ENCODE assay signal across 8 cellular contexts in genomic region chr13:29849731-29850212, GRCh38. TPM values are rescaled to one million over a fixed set of nuclear protein-coding genes. Genes with fewer than 3 reads are reported as not detected.
A peak's percentile ranks its signal among the peaks of the same experiment; 100 is the strongest.
DNase-seq lines count a peak whose midpoint lies in the region; ATAC-seq and TF ChIP-seq lines count a peak whose summit lies in the region.

No MANE protein-coding gene starts in this region.

- TF ChIP-seq CTCF in CD14-positive monocyte (IDR thresholded peaks at IDR 0.05) (no peak), progenitor cell of endocrine pancreas (IDR thresholded peaks at IDR 0.05; ENCODE audit: unreplicated experiment) (no peak)

- no peaks in the 10 kb centered on the region for H3K9me3 Mint-ChIP-seq in CD14-positive monocyte
- H3K9me3 Mint-ChIP-seq in progenitor cell of endocrine pancreas (ENCODE audit: low read depth), result no peaks in the 10 kb centered on the region

- H3K36me3 Mint-ChIP-seq in CD14-positive monocyte (no peaks in the 10 kb centered on the region), progenitor cell of endocrine pancreas (ENCODE audit: insufficient read depth) (no peaks in the 10 kb centered on the region)

- intact Hi-C loops in CD14-positive monocyte (cut with micrococcal nuclease), result loop anchor here (5.0 to 10.0 kb wide), 9 partner anchors 92 to 1313 kb away; partner anchors contain the start of genes KATNAL1 (in 2 of the 2), HMGB1 (in 1 of the 2), HSPH1 (in 1 of the 2) and SLC7A1 (in 1 of the 2)

- H3K4me3 Mint-ChIP-seq in CD14-positive monocyte, result peak overlapping the region; percentile 97 to 99
- H3K4me3 Mint-ChIP-seq in progenitor cell of endocrine pancreas (ENCODE audit: low read depth), result peak overlapping the region; percentile 90

- H3K4me1 Mint-ChIP-seq in CD14-positive monocyte (peaks cover 33% of the 10 kb centered on the region), progenitor cell of endocrine pancreas (ENCODE audit: low read depth) (peaks cover 47% of the 10 kb centered on the region)

- no peaks in the 10 kb centered on the region for H3K27me3 Mint-ChIP-seq in CD14-positive monocyte (ENCODE audit: low read depth in 3 of 3)
- no peaks in the 10 kb centered on the region for H3K27me3 Mint-ChIP-seq in progenitor cell of endocrine pancreas

- ATAC-seq in GM19025 (IDR thresholded peaks at IDR 0.05; ENCODE audit: low read depth, unreplicated experiment) (peak; percentile 25), HG03159 (IDR thresholded peaks at IDR 0.05; ENCODE audit: unreplicated experiment) (peak; percentile 4)

- H3K27ac Mint-ChIP-seq in CD14-positive monocyte (peak overlapping the region; percentile 95 to 100 (median 97)), progenitor cell of endocrine pancreas (peak overlapping the region; percentile 97)

- DNase-seq in CD14-positive monocyte (ENCODE audit: low spot score) (peak; percentile 70), RPMI8226 (peak; percentile 20), anterior cingulate cortex (lab: John Stamatoyannopoulos, UW) (peak in 46 of 58 donors; percentile 12 to 86 (median 58)), hepatic stellate cell (ENCODE audit: low spot score) (peak; percentile 60), progenitor cell of endocrine pancreas (ENCODE audit: low spot score, unreplicated experiment) (peak; percentile 30), NCI-H2029 treated with DMSO at 0.1 percent for 48 hours (lab: John Stamatoyannopoulos, UW) (no peak)

RNA-seq across cellular contexts. Expression of gene UBL3, which starts 0.6 kb away (rescaled TPM):
- 10 to 100 TPM; 28.2 to 32.3 TPM for polyA plus RNA-seq in CD14-positive monocyte
- total RNA-seq in progenitor cell of endocrine pancreas, result 33.6 and 36.0 TPM in 2 replicates
